1 cellular context compared by ENCODE assay signal in genomic region chr10:80202934-80203834, GRCh38.
A peak's percentile ranks its signal among the peaks of the same experiment; 100 is the strongest.
TF ChIP-seq lines count a peak whose summit lies in the region.

No MANE protein-coding gene starts in this region.

TF ChIP-seq in K562, 482 proteins besides CTCF, POLR2A, EP300 and RAD21 (continued from another document and continues in another):
- TF ChIP-seq AFF4 (CRISPR knock-in tag; IDR thresholded peaks at IDR 0.05), result 0 out of 2 replicates have a peak, but pooled peaks have one; percentile 45
- TF ChIP-seq ZNF311 (CRISPR knock-in tag; IDR thresholded peaks at IDR 0.05), result no peak
- TF ChIP-seq SREBF2 (CRISPR knock-in tag; IDR thresholded peaks at IDR 0.05), result no peak
- TF ChIP-seq ZNF184 (CRISPR knock-in tag; IDR thresholded peaks at IDR 0.05), result no peak
- TF ChIP-seq ZNF449 (CRISPR knock-in tag; IDR thresholded peaks at IDR 0.05), result no peak
- TF ChIP-seq STAT6 (CRISPR knock-in tag; IDR thresholded peaks at IDR 0.05), result no peak
- TF ChIP-seq ZNF224 (CRISPR knock-in tag; IDR thresholded peaks at IDR 0.05), result no peak
- no peak for TF ChIP-seq ZBED1 (IDR thresholded peaks at IDR 0.05)
- peak; percentile 64 to 72 for TF ChIP-seq MNT (conservative IDR thresholded peaks at IDR 0.05)
- peak; percentile 74 for TF ChIP-seq MAX (CRISPR knock-in tag; IDR thresholded peaks at IDR 0.05)
- no peak for TF ChIP-seq MYBL2 (IDR thresholded peaks at IDR 0.05; ENCODE audit: low read depth)
- no peak for TF ChIP-seq MYBL2 (CRISPR knock-in tag; IDR thresholded peaks at IDR 0.05; ENCODE audit: borderline replicate concordance)
- TF ChIP-seq JUNB (CRISPR knock-in tag; conservative IDR thresholded peaks at IDR 0.05), result no peak
- no peak for TF ChIP-seq GMEB1 (CRISPR knock-in tag; IDR thresholded peaks at IDR 0.05)
- TF ChIP-seq MAFG (tag; conservative IDR thresholded peaks at IDR 0.05), result peak; percentile 58
- no peak for TF ChIP-seq ZBTB43 (CRISPR knock-in tag; IDR thresholded peaks at IDR 0.05)
- no peak for TF ChIP-seq ZNF197 (CRISPR knock-in tag; IDR thresholded peaks at IDR 0.05; ENCODE audit: low read depth)
- peak in 1 of 2 experiments; percentile 88; a peak in 2 of 4 replicates for TF ChIP-seq ZNF318 (IDR thresholded peaks at IDR 0.05; ENCODE audit: borderline replicate concordance in 1 of 2, low read depth in 1 of 2)
- TF ChIP-seq ZNF217 (CRISPR knock-in tag; IDR thresholded peaks at IDR 0.05), result no peak
- no peak for TF ChIP-seq PRMT5 (CRISPR knock-in tag; IDR thresholded peaks at IDR 0.05)
- no peak for TF ChIP-seq CREB3 (tag; conservative IDR thresholded peaks at IDR 0.05; ENCODE audit: low read depth)
- TF ChIP-seq NEUROD1 (IDR thresholded peaks at IDR 0.05; ENCODE audit: borderline replicate concordance, low read depth, low read length, partially characterized antibody), result no peak
- TF ChIP-seq NR4A1 (CRISPR knock-in tag; IDR thresholded peaks at IDR 0.05), result no peak
- TF ChIP-seq NR4A1 (tag; IDR thresholded peaks at IDR 0.05), result peak; percentile 58; the same call in 1 of the 2 replicates
- TF ChIP-seq ELK1 (CRISPR knock-in tag; IDR thresholded peaks at IDR 0.05), result no peak
- peak; percentile 53 for TF ChIP-seq FOSL1 (tag; conservative IDR thresholded peaks at IDR 0.05)
